Comparison of ENCODE assay signal across 11 cellular contexts in the genomic region with DNA sequence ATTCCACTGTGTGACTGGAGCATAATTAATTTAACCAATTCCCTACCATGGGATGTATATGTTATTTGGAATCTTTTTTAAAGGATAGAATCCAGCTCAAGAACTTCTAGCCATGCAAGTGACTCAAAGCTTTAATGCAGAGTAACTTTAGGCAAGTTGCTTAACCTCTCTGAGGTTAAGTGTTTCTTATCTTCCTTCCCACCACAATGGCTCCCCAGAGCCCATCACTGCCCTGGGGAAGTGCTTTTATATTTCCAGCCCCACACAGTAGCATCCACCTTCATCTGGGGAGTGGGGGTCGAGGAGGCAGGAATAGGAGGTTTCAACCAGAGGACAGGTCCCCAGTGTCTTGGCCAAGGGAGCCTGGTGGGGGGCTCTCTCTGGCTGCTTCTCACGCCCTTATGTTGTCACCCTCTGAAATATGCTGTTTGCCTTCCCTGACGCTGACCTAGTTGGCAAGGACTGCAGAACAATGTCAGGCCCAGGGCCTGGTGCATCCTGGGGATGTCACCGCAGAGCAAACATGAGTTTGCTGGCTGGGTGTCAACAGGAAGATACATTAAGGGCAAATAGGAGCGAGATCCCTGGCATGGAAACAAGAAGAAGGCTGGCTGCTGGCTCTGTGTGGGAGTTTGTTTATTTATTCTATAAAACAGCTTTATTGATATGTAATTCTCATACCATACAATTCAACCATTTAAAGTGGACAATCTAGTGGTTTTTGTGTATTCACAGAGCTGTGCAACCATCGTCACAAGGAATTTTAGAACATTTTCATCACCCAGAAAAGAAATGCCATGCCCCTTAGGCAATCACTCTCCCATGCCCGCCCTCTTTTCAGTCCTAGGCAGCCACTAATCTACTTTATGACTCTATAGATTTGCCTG. TPM values are rescaled to one million over a fixed set of nuclear protein-coding genes. Genes with fewer than 3 reads are reported as not detected.
DNase-seq lines count a peak whose midpoint lies in the region; ATAC-seq, FAIRE-seq and TF ChIP-seq lines count a peak whose summit lies in the region.
"Had no signal": no experiment of that assay in that cellular context is flagged by ENCODE, and none has a peak within 500 bp of the region (broad histone marks: within the 10 kb centered on the region; RNA-seq: fewer than 3 reads in every experiment).

No MANE protein-coding gene starts in this region.

- no peaks in the 10 kb centered on the region for H3K79me2 ChIP-seq in GM23248 (ENCODE audit: insufficient read depth)

- in situ Hi-C loops in GM23248 (cut with MboI), result loop anchor here (10.0 to 25.0 kb wide), 2 partner anchors 77 to 190 kb away; no protein-coding TSS in a partner anchor

- TF ChIP-seq CTCF in fibroblast of villous mesenchyme (IDR thresholded peaks at IDR 0.05; ENCODE audit: insufficient read depth, low read depth, low read length), result no peak
- no peak for TF ChIP-seq CTCF in WERI-Rb-1 (IDR thresholded peaks at IDR 0.05; ENCODE audit: low read depth, low read length)

- intact Hi-C loops in sciatic nerve (cut with DNase I), result no loop called here

- peak; percentile 38 for ATAC-seq in sciatic nerve

- no peaks in the 10 kb centered on the region for H4K20me1 ChIP-seq in GM23248 (ENCODE audit: insufficient read depth)

- no peaks in the 10 kb centered on the region for H3K36me3 ChIP-seq in GM23248 (ENCODE audit: low read depth)
- H3K36me3 ChIP-seq in WERI-Rb-1, result no peaks in the 10 kb centered on the region

- H3K4me2 ChIP-seq in GM23248 (ENCODE audit: unreplicated experiment), result no peak overlapping the region

- no peak for FAIRE-seq in RCC 7860 (lab: Jason Lieb, UNC)
- FAIRE-seq: GM18507 had no signal

- H3K9ac ChIP-seq in GM23248, result no peak overlapping the region

- H3K27ac ChIP-seq in GM23248 (peak overlapping the region; percentile 35), WERI-Rb-1 (no peak overlapping the region)

- H2AFZ ChIP-seq in GM23248, result no peak overlapping the region

- peak; percentile 75 for DNase-seq in GM23248
- peak; percentile 87 for DNase-seq in SHP77 treated with DMSO at 0.1 percent for 48 hours (lab: John Stamatoyannopoulos, UW)
- peak; percentile 88 for DNase-seq in fibroblast of villous mesenchyme (ENCODE audit: low read depth)
- DNase-seq in sciatic nerve (ENCODE audit: low spot score), result no peak
- no peak for DNase-seq in WERI-Rb-1
- no peak for DNase-seq in UCSD-AML1 (lab: John Stamatoyannopoulos, UW; ENCODE audit: unreplicated experiment)
- no peak for DNase-seq in RCC 7860 (ENCODE audit: low spot score)
- no peak for DNase-seq in activated CD4-positive, alpha-beta T cell treated with anti-CD3 and anti-CD28 coated beads for 1 hour
- DNase-seq: NCI-H446; stimulated activated CD4-positive, alpha-beta T cell treated with anti-CD3 and anti-CD28 coated beads, Interleukin-4, amount 100 ng/mL, for 1 hour had no signal

- H3K4me1 ChIP-seq in GM23248 (ENCODE audit: insufficient read depth), result peaks cover 20% of the 10 kb centered on the region

- H3K27me3 ChIP-seq in GM23248 (replicated peaks; ENCODE audit: insufficient read depth) (peaks cover 8% of the 10 kb centered on the region; the same call in 1 of the 2 replicates), WERI-Rb-1 (ENCODE audit: insufficient read depth, low read depth, severe bottlenecking) (no peaks in the 10 kb centered on the region)

- H3K9me3 ChIP-seq in GM23248 (ENCODE audit: low read depth) (no peaks in the 10 kb centered on the region), WERI-Rb-1 (ENCODE audit: severe bottlenecking) (no peaks in the 10 kb centered on the region)

- H3K4me3 ChIP-seq in GM23248 (no peak overlapping the region), fibroblast of villous mesenchyme (ENCODE audit: low read depth, low read length) (no peak overlapping the region), WERI-Rb-1 (ENCODE audit: low read depth, low read length) (no peak overlapping the region)

- 50 to 55% methylated on average over 7 of the region's 7 CpGs for WGBS in GM23248 (ENCODE audit: low coverage in 1 of 2, low lambda C conversion rate in 2 of 2, missing lambda C conversion rate in 2 of 2), 2 experiments

- no peaks in the 10 kb centered on the region for H3K9me2 ChIP-seq in GM23248 (ENCODE audit: insufficient read depth)

- H3F3A ChIP-seq in GM23248 (ENCODE audit: insufficient read depth), result peaks cover 24% of the 10 kb centered on the region

RNA-seq across cellular contexts. Expression of a gene that starts 46.6 kb away (rescaled TPM):
- 127 and 155 TPM in 2 replicates for total RNA-seq in GM23248 (2014; rRNA removed; shearing (Covaris generic))
- polyA plus RNA-seq in GM23248 (2016; fragmentation: Nextera tagmentation; extraction: Ambion mirVana), result 116 and 135 TPM in 2 replicates
- total RNA-seq in fibroblast of villous mesenchyme, result 135 and 208 TPM in 2 replicates
- 396 TPM for total RNA-seq in sciatic nerve

Comparison
In these comparisons a context has a peak if more than half of its experiments do, and no peak if none do; other contexts are left out.
1. DNase-seq: peak in GM23248 (single experiment), SHP77 treated with DMSO at 0.1 percent for 48 hours (single experiment) and fibroblast of villous mesenchyme (single experiment); none in sciatic nerve (single experiment), WERI-Rb-1 (single experiment), UCSD-AML1 (single experiment), RCC 7860 (single experiment) and activated CD4-positive, alpha-beta T cell treated with anti-CD3 and anti-CD28 coated beads for 1 hour (single experiment).